27 cellular contexts compared by ENCODE assay signal in genomic region chr15:34651962-34652725, GRCh38.
DNase-seq lines count a peak whose midpoint lies in the region; ATAC-seq, FAIRE-seq and TF ChIP-seq lines count a peak whose summit lies in the region.
"Had no signal": no experiment of that assay in that cellular context is flagged by ENCODE, and none has a peak within 500 bp of the region (broad histone marks: within the 10 kb centered on the region; RNA-seq: fewer than 3 reads in every experiment).

No MANE protein-coding gene starts in this region.

- H3K27ac ChIP-seq in CD8-positive, alpha-beta memory T cell (ENCODE audit: low read depth, low read length): peak overlapping the region; percentile 24
- H3K27ac ChIP-seq in endothelial cell of umbilical vein (ENCODE audit: insufficient read depth, low read depth, low read length): no peak overlapping the region
- H3K27ac ChIP-seq: Peyer's patch, SK-N-MC had no signal

- no peaks in the 10 kb centered on the region for H3K27me3 ChIP-seq in CD8-positive, alpha-beta memory T cell (ENCODE audit: insufficient read depth, low read length, poor library complexity, severe bottlenecking)
- H3K27me3 ChIP-seq in endothelial cell of umbilical vein (ENCODE audit: control insufficient read depth in 2 of 2, insufficient read depth in 2 of 2, low read length in 2 of 2): no peaks in the 10 kb centered on the region
- H3K27me3 ChIP-seq: Peyer's patch had no signal

- no peaks in the 10 kb centered on the region for H4K20me1 ChIP-seq in endothelial cell of umbilical vein (replicated peaks; ENCODE audit: control insufficient read depth, extremely low read depth, insufficient read depth, low read length)

- peak overlapping the region; percentile 21 for H3K4me2 ChIP-seq in endothelial cell of umbilical vein (ENCODE audit: insufficient read depth, low read length)

- no peak overlapping the region for H3K9ac ChIP-seq in endothelial cell of umbilical vein (replicated peaks; ENCODE audit: extremely low read depth, insufficient read depth, low read length)

- H3K9me3 Mint-ChIP-seq in CD8-positive, alpha-beta memory T cell: no peaks in the 10 kb centered on the region
- no peaks in the 10 kb centered on the region for H3K9me3 Mint-ChIP-seq in mesothelial cell of epicardium
- H3K9me3 Mint-ChIP-seq: CD8-positive, alpha-beta T cell; T-helper 1 cell treated with Interleukin-12 subunit alpha and Interleukin-12 subunit beta and Interleukin-4 antibody, amounts not matched to agents 30 μg/mL and 1 μg/mL, for 36 hours had no signal

- no peak overlapping the region for H3K27ac Mint-ChIP-seq in CD8-positive, alpha-beta memory T cell
- H3K27ac Mint-ChIP-seq in mesothelial cell of epicardium: no peak overlapping the region
- H3K27ac Mint-ChIP-seq: CD8-positive, alpha-beta T cell; T-helper 1 cell treated with Interleukin-12 subunit alpha and Interleukin-12 subunit beta and Interleukin-4 antibody, amounts not matched to agents 30 μg/mL and 1 μg/mL, for 36 hours had no signal

- H3K36me3 Mint-ChIP-seq in CD8-positive, alpha-beta memory T cell: no peaks in the 10 kb centered on the region
- H3K36me3 Mint-ChIP-seq in mesothelial cell of epicardium: no peaks in the 10 kb centered on the region
- H3K36me3 Mint-ChIP-seq: CD8-positive, alpha-beta T cell had no signal

- BruUV-seq in endothelial cell of umbilical vein (replicated peaks; lab: Mats Ljungman, UMichigan): no TSS peak

- H2AFZ ChIP-seq in endothelial cell of umbilical vein (ENCODE audit: low read depth, low read length): peak overlapping the region; percentile 39

- H3K4me1 Mint-ChIP-seq in CD8-positive, alpha-beta memory T cell: peaks cover 2 to 5% (median 4%) of the 10 kb centered on the region in 3 donors
- no peaks in the 10 kb centered on the region for H3K4me1 Mint-ChIP-seq in mesothelial cell of epicardium

- no peak for FAIRE-seq in endothelial cell of umbilical vein (lab: Jason Lieb, UNC)
- FAIRE-seq: GM12892, HepG2 had no signal

- no peaks in the 10 kb centered on the region for H3K9me1 ChIP-seq in endothelial cell of umbilical vein (replicated peaks; ENCODE audit: control insufficient read depth, extremely low read depth, insufficient read depth, low read length)

- POLR2A ChIA-PET in CD8-positive, alpha-beta memory T cell (lab: Charles Lee): no interaction called here
- POLR2A ChIA-PET in endothelial cell of umbilical vein (lab: Charles Lee): no interaction called here

- intact Hi-C loops in endothelial cell of umbilical vein (cut with micrococcal nuclease): no loop called here

- no peaks in the 10 kb centered on the region for H3K36me3 ChIP-seq in CD8-positive, alpha-beta memory T cell (ENCODE audit: insufficient read depth, low read length)
- no peaks in the 10 kb centered on the region for H3K36me3 ChIP-seq in endothelial cell of umbilical vein (ENCODE audit: control insufficient read depth in 2 of 2, extremely low read depth in 1 of 2, insufficient read depth in 2 of 2, low read length in 2 of 2)
- H3K36me3 ChIP-seq: Peyer's patch had no signal

- dilution Hi-C loops in endothelial cell of umbilical vein (cut with MboI; ENCODE audit: extremely low pct_ligation_motif_present, low sequenced_read_pairs): no loop called here

- no peaks in the 10 kb centered on the region for H3K4me1 ChIP-seq in CD8-positive, alpha-beta memory T cell (ENCODE audit: insufficient read depth, low read length)
- H3K4me1 ChIP-seq in endothelial cell of umbilical vein (ENCODE audit: control insufficient read depth, extremely low read depth, insufficient read depth, low read length): peaks cover 13% of the 10 kb centered on the region
- H3K4me1 ChIP-seq: Peyer's patch had no signal

- CTCF ChIA-PET in CD8-positive, alpha-beta memory T cell (lab: Charles Lee): no interaction called here
- CTCF ChIA-PET in endothelial cell of umbilical vein (lab: Charles Lee): interaction anchor here (1.0 kb wide), 1 partner anchor 31 kb away, joined by 4 read pairs; no protein-coding TSS in a partner anchor

- TF ChIP-seq CTCF in endothelial cell of umbilical vein (IDR thresholded peaks at IDR 0.05; ENCODE audit: extremely low read depth in 1 of 2, insufficient read depth in 1 of 2, low read depth in 1 of 2, low read length in 2 of 2) (no peak), mesothelial cell of epicardium (IDR thresholded peaks at IDR 0.05; ENCODE audit: unreplicated experiment) (no peak)

- no peak for DNase-seq in CD8-positive, alpha-beta memory T cell
- peak; percentile 49 for DNase-seq in KBM-7
- peak; percentile 75 for DNase-seq in OCI-M1 (lab: John Stamatoyannopoulos, UW)
- peak; percentile 6 for DNase-seq in endothelial cell of umbilical vein (ENCODE audit: low read depth, low spot score)
- DNase-seq in mesothelial cell of epicardium (ENCODE audit: low spot score in 2 of 2, unreplicated experiment in 2 of 2): no peak
- DNase-seq in KG1 (lab: John Stamatoyannopoulos, UW): no peak
- DNase-seq: C1 segment of cervical spinal cord; CD8-positive, alpha-beta T cell; DMS 273 treated with DMSO at 0.1 percent for 48 hours; DMS79; EL; GDM1; NCI-H1105 treated with DMSO at 0.1 percent for 48 hours; NCI-H146; NCI-H1930; NCI-H2107; NCI-H524; NCI-H774; Peyer's patch; SIG-M5; SW 1271 had no signal

- no peak for TF ChIP-seq POLR2A in endothelial cell of umbilical vein (IDR thresholded peaks at IDR 0.05; ENCODE audit: low read depth, low read length)

- in situ Hi-C loops in KBM-7 (cut with MboI; ENCODE audit: low pct_unique_long_range_greater_than_20kb, low sequenced_read_pairs): no loop called here

- ATAC-seq in HG03280 (IDR thresholded peaks at IDR 0.05; ENCODE audit: unreplicated experiment): no peak
- ATAC-seq: CD8-positive, alpha-beta T cell; HCT116; HepG2 had no signal

- H3K4me3 Mint-ChIP-seq in CD8-positive, alpha-beta memory T cell: no peak overlapping the region
- H3K4me3 Mint-ChIP-seq in mesothelial cell of epicardium: no peak overlapping the region
- H3K4me3 Mint-ChIP-seq: CD8-positive, alpha-beta T cell; T-helper 1 cell treated with Interleukin-12 subunit alpha and Interleukin-12 subunit beta and Interleukin-4 antibody, amounts not matched to agents 30 μg/mL and 1 μg/mL, for 36 hours had no signal

- no peaks in the 10 kb centered on the region for H3K9me3 ChIP-seq in CD8-positive, alpha-beta memory T cell (ENCODE audit: low read length)
- no peaks in the 10 kb centered on the region for H3K9me3 ChIP-seq in endothelial cell of umbilical vein (replicated peaks; ENCODE audit: control insufficient read depth, insufficient read depth, low read length)
- H3K9me3 ChIP-seq: Peyer's patch had no signal

- no peaks in the 10 kb centered on the region for H3K79me2 ChIP-seq in endothelial cell of umbilical vein (ENCODE audit: control insufficient read depth, insufficient read depth, low read length)

- peaks cover 8 to 37% of the 10 kb centered on the region in 2 donors for H3K27me3 Mint-ChIP-seq in CD8-positive, alpha-beta memory T cell
- peaks cover 3% of the 10 kb centered on the region for H3K27me3 Mint-ChIP-seq in mesothelial cell of epicardium (ENCODE audit: low read depth)

- no peak overlapping the region for H3K4me3 ChIP-seq in CD8-positive, alpha-beta memory T cell (ENCODE audit: low read length)
- no peak overlapping the region for H3K4me3 ChIP-seq in endothelial cell of umbilical vein (replicated peaks in 1 of 3; ENCODE audit: insufficient read depth in 1 of 3, low read depth in 1 of 3, low read length in 3 of 3)
- H3K4me3 ChIP-seq: Peyer's patch, SK-N-MC had no signal

TF ChIP-seq in endothelial cell of umbilical vein, 7 proteins besides CTCF, POLR2A, EP300 and RAD21:
- no peak for TF ChIP-seq EZH2 (IDR thresholded peaks at IDR 0.05; ENCODE audit: borderline replicate concordance, low read depth, low read length, severe bottlenecking)
- no peak for TF ChIP-seq GATA2 (IDR thresholded peaks at IDR 0.05; ENCODE audit: insufficient read depth, insufficient read length, low read depth, low read length)
- TF ChIP-seq, protein P1, sequence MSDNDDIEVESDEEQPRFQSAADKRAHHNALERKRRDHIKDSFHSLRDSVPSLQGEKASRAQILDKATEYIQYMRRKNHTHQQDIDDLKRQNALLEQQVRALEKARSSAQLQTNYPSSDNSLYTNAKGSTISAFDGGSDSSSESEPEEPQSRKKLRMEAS (IDR thresholded peaks at IDR 0.05; ENCODE audit: insufficient read depth, insufficient read length): no peak
- TF ChIP-seq FOS (IDR thresholded peaks at IDR 0.05; ENCODE audit: borderline replicate concordance, insufficient read depth, low read length): no peak
- TF ChIP-seq MYC (IDR thresholded peaks at IDR 0.05; ENCODE audit: low read depth, low read length): no peak
- TF ChIP-seq JUN (IDR thresholded peaks at IDR 0.05; ENCODE audit: borderline replicate concordance, insufficient read depth, insufficient read length, low read depth): no peak
- no peak for TF ChIP-seq POLR2AphosphoS5 (IDR thresholded peaks at IDR 0.05; ENCODE audit: insufficient read depth, low read depth, low read length)

Comparison
In these comparisons a context has a peak if more than half of its experiments do, and no peak if none do; other contexts are left out.
1. DNase-seq: peak in KBM-7 (single experiment), OCI-M1 (single experiment) and endothelial cell of umbilical vein (single experiment); none in CD8-positive, alpha-beta memory T cell (0 of 5), mesothelial cell of epicardium (0 of 2) and KG1 (single experiment).